ENCODE assay signal across 1 cellular context in genomic region chr1:27234054-27234882, GRCh38.
TF ChIP-seq lines count a peak whose summit lies in the region.

WDTC1 (plus strand) TSS chr1:27234632; CDS start chr1:27261055, 26,423 bp downstream.

TF ChIP-seq in HepG2, 621 proteins besides CTCF, POLR2A, EP300 and RAD21 (continued from another document and continues in another):
- TF ChIP-seq THAP9 (CRISPR knock-in tag; IDR thresholded peaks at IDR 0.05; ENCODE audit: borderline replicate concordance) (peak; percentile 30; the same call in 1 of the 2 replicates), SNRNP70 (IDR thresholded peaks at IDR 0.05; ENCODE audit: low read depth, low read length) (peak; percentile 97), TBX2 (CRISPR knock-in tag; IDR thresholded peaks at IDR 0.05; ENCODE audit: borderline replicate concordance) (peak; percentile 75; the same call in 1 of the 2 replicates), SKI (IDR thresholded peaks at IDR 0.05; ENCODE audit: partially characterized antibody) (peak; percentile 88), NONO (IDR thresholded peaks at IDR 0.05) (no peak), NONO (CRISPR knock-in tag; conservative IDR thresholded peaks at IDR 0.05) (peak; percentile 85), ZNF564 (CRISPR knock-in tag; IDR thresholded peaks at IDR 0.05) (no peak), MXI1 (IDR thresholded peaks at IDR 0.05; ENCODE audit: borderline replicate concordance, low read depth, low read length) (peak; percentile 32; the same call in 1 of the 3 replicates), MTA3 (CRISPR knock-in tag; IDR thresholded peaks at IDR 0.05) (no peak), HNF1A (IDR thresholded peaks at IDR 0.05; ENCODE audit: low read depth) (no peak), HNF1A (CRISPR knock-in tag; IDR thresholded peaks at IDR 0.05; ENCODE audit: borderline replicate concordance) (peak; percentile 58; the same call in 1 of the 2 replicates), ZNF326 (CRISPR knock-in tag; IDR thresholded peaks at IDR 0.05; ENCODE audit: borderline replicate concordance) (no peak), CHD2 (IDR thresholded peaks at IDR 0.05; ENCODE audit: low read depth, low read length) (peak; percentile 59; the same call in 1 of the 2 replicates), STAT5B (CRISPR knock-in tag; IDR thresholded peaks at IDR 0.05) (no peak), ZNF543 (CRISPR knock-in tag; IDR thresholded peaks at IDR 0.05) (peak; percentile 63), MYPOP (CRISPR knock-in tag; IDR thresholded peaks at IDR 0.05) (no peak), FOXK2 (IDR thresholded peaks at IDR 0.05) (peak; percentile 87; the same call in 1 of the 2 replicates), ZNF747 (CRISPR knock-in tag; IDR thresholded peaks at IDR 0.05; ENCODE audit: borderline replicate concordance) (0 out of 2 replicates have a peak, but pooled peaks have one; percentile 49), GABPA (IDR thresholded peaks at IDR 0.05; ENCODE audit: low read depth, low read length) (peak; percentile 39; the same call in 1 of the 2 replicates), GABPA (CRISPR knock-in tag; IDR thresholded peaks at IDR 0.05; ENCODE audit: low read depth) (peak; percentile 57; the same call in 1 of the 2 replicates), STAT6 (CRISPR knock-in tag; IDR thresholded peaks at IDR 0.05; ENCODE audit: borderline replicate concordance) (0 out of 2 replicates have a peak, but pooled peaks have one; percentile 19), IRX3 (CRISPR knock-in tag; IDR thresholded peaks at IDR 0.05; ENCODE audit: borderline replicate concordance, low read depth) (no peak), ZBTB40 (IDR thresholded peaks at IDR 0.05) (no peak), ZBTB40 (CRISPR knock-in tag; IDR thresholded peaks at IDR 0.05) (no peak; the same call in 1 of the 2 replicates), KDM2A (CRISPR knock-in tag; IDR thresholded peaks at IDR 0.05; ENCODE audit: borderline replicate concordance, low read depth) (peak; percentile 77), ZNF580 (CRISPR knock-in tag; IDR thresholded peaks at IDR 0.05; ENCODE audit: borderline replicate concordance, low read depth) (no peak), HOXA5 (CRISPR knock-in tag; IDR thresholded peaks at IDR 0.05) (0 out of 2 replicates have a peak, but pooled peaks have one; percentile 43), ZFP37 (CRISPR knock-in tag; IDR thresholded peaks at IDR 0.05; ENCODE audit: borderline replicate concordance) (no peak), HDAC2 (CRISPR knock-in tag; IDR thresholded peaks at IDR 0.05) (peak; percentile 32; the same call in 1 of the 2 replicates), ETV5 (CRISPR knock-in tag; IDR thresholded peaks at IDR 0.05; ENCODE audit: borderline replicate concordance) (peak; percentile 44; the same call in 1 of the 2 replicates), ZNF772 (CRISPR knock-in tag; IDR thresholded peaks at IDR 0.05) (peak; percentile 73), HHEX (CRISPR knock-in tag; IDR thresholded peaks at IDR 0.05) (no peak), ZNF552 (CRISPR knock-in tag; IDR thresholded peaks at IDR 0.05; ENCODE audit: borderline replicate concordance) (peak; percentile 22; the same call in 1 of the 2 replicates), MNT (IDR thresholded peaks at IDR 0.05) (peak; percentile 36), SNAPC2 (CRISPR knock-in tag; IDR thresholded peaks at IDR 0.05) (0 out of 2 replicates have a peak, but pooled peaks have one; percentile 52)
